In the genomic region with DNA sequence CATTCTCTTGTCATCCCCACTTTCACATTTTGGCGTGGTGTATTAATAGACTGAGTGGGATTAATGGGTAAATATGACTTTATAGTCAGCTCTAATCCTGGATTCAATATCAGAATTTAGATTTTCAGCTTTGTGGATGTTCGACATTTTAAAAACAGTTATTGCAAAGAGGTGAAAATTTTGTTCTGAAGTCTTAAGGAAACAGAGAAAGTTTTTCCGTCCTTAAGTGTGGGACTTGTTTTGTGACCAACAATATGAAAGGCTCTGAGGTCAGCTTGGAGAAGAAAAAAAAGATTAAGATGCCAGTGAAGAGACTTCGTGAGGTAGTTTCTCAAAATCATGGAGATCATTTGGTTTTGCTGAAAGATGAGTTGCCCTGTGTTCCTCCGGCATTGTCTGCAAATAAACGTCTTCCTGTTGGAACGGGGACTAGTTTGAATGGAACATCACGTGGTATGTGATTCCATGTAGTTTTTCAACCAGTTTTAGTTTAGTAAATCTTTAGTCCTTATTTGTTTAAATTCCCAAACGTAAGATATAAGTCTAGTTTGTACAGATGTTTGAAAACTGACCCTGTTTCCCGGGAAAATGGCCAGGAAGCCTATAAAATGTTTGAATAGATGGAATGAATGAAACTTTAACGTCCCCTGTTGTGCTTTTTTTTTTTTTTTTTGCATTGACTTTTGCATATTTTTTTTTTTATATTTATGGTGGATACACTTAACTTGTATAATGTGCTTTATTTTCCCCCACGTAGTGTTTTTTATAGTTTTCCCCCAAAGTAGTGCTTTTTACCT, we compare ENCODE assay signal across 8 cellular contexts. TPM values are rescaled to one million over a fixed set of nuclear protein-coding genes. Genes with fewer than 3 reads are reported as not detected.
DNase-seq lines count a peak whose midpoint lies in the region; ATAC-seq, FAIRE-seq and TF ChIP-seq lines count a peak whose summit lies in the region.

No MANE protein-coding gene starts in this region.

- no peaks in the 10 kb centered on the region for H3K9me3 Mint-ChIP-seq in activated naive CD8-positive, alpha-beta T cell (ENCODE audit: low read depth)
- H3K9me3 Mint-ChIP-seq in progenitor cell of endocrine pancreas (ENCODE audit: low read depth), result no peaks in the 10 kb centered on the region

- DNase-seq in AG20443 (ENCODE audit: low spot score), result peak; percentile 43
- no peak for DNase-seq in GM19239 (ENCODE audit: insufficient read length, low spot score)
- DNase-seq in NCI-H2227 treated with DMSO at 0.1 percent for 48 hours (lab: John Stamatoyannopoulos, UW), result peak; percentile 39
- no peak for DNase-seq in heart right ventricle
- no peak for DNase-seq in progenitor cell of endocrine pancreas (ENCODE audit: low spot score, unreplicated experiment)

- H3K36me3 Mint-ChIP-seq in activated naive CD8-positive, alpha-beta T cell, result peaks cover 8% of the 10 kb centered on the region
- no peaks in the 10 kb centered on the region for H3K36me3 Mint-ChIP-seq in progenitor cell of endocrine pancreas (ENCODE audit: insufficient read depth)

- peaks cover 0 to 41% (median 23%) of the 10 kb centered on the region in 9 donors for H3K4me1 ChIP-seq in heart right ventricle

- H3K4me3 ChIP-seq in heart right ventricle, result peak overlapping the region; percentile 75 to 96 (median 81)

- H3K4me1 Mint-ChIP-seq in activated naive CD8-positive, alpha-beta T cell (ENCODE audit: low read depth), result peaks cover 53% of the 10 kb centered on the region
- peaks cover 15% of the 10 kb centered on the region for H3K4me1 Mint-ChIP-seq in progenitor cell of endocrine pancreas (ENCODE audit: low read depth)

- H3K36me3 ChIP-seq in heart right ventricle, result peaks cover 0 to 46% (median 13%) of the 10 kb centered on the region in 9 donors

- H3K27me3 Mint-ChIP-seq in activated naive CD8-positive, alpha-beta T cell, result no peaks in the 10 kb centered on the region
- H3K27me3 Mint-ChIP-seq in progenitor cell of endocrine pancreas, result no peaks in the 10 kb centered on the region

- H3K4me3 Mint-ChIP-seq in activated naive CD8-positive, alpha-beta T cell, result peak overlapping the region; percentile 93
- H3K4me3 Mint-ChIP-seq in progenitor cell of endocrine pancreas (ENCODE audit: low read depth), result peak overlapping the region; percentile 92

- H3K9me3 ChIP-seq in heart right ventricle, result no peaks in the 10 kb centered on the region

- intact Hi-C loops in heart right ventricle (cut with DNase I), result loop anchor here in 1 of 10 donors (10.0 kb wide), 1 partner anchor 827 kb away; no protein-coding TSS in a partner anchor

- peak; percentile 52 for FAIRE-seq in GM19239 (lab: Jason Lieb, UNC)

- H3K27ac ChIP-seq in heart right ventricle, result peak overlapping the region; percentile 64 to 99 (median 91)

- ATAC-seq in heart right ventricle (peak in 4 of 8 donors; percentile 43 to 56 (median 46)), HG03378 (IDR thresholded peaks at IDR 0.05; ENCODE audit: unreplicated experiment) (no peak), HG03439 (IDR thresholded peaks at IDR 0.05; ENCODE audit: unreplicated experiment) (no peak)

- H3K27me3 ChIP-seq in heart right ventricle, result no peaks in the 10 kb centered on the region

- H3K27ac Mint-ChIP-seq in activated naive CD8-positive, alpha-beta T cell, result peak overlapping the region; percentile 95
- H3K27ac Mint-ChIP-seq in progenitor cell of endocrine pancreas, result peak overlapping the region; percentile 98

- 1% methylated on average over 12 of the region's 12 CpGs for WGBS in heart right ventricle, 2 donors

- no peak for TF ChIP-seq CTCF in heart right ventricle (IDR thresholded peaks at IDR 0.05)
- TF ChIP-seq CTCF in progenitor cell of endocrine pancreas (IDR thresholded peaks at IDR 0.05; ENCODE audit: unreplicated experiment), result no peak

RNA-seq across cellular contexts. Expression of a gene that starts 0.7 kb away (rescaled TPM):
- 10 to 100 TPM in 9 of 10 donors, 1 to 10 TPM in 1; 8.0 to 15.9 (median 12.4) TPM for total RNA-seq in heart right ventricle
- polyA plus RNA-seq in heart right ventricle, result 1 to 10 TPM; 3.8 to 6.3 TPM
- 17.7 and 19.8 TPM in 2 replicates for total RNA-seq in progenitor cell of endocrine pancreas

RNA-seq across cellular contexts. Expression of a gene that starts 0.9 kb away (rescaled TPM):
- total RNA-seq in heart right ventricle, result 10 to 100 TPM; 24.6 to 39.3 (median 26.3) TPM
- 10 to 100 TPM; 23.8 to 46.9 TPM for polyA plus RNA-seq in heart right ventricle
- total RNA-seq in progenitor cell of endocrine pancreas, result 34.1 and 37.9 TPM in 2 replicates

RNA-seq across cellular contexts. Expression of a gene that starts 32.5 kb away (rescaled TPM):
- not detected for total RNA-seq in heart right ventricle
- polyA plus RNA-seq in heart right ventricle, result not detected
- total RNA-seq in progenitor cell of endocrine pancreas, result 0.55 TPM in 1 of 2 replicates, not detected in the other

Comparison
In these comparisons a context has a peak if more than half of its experiments do, and no peak if none do; other contexts are left out.
1. DNase-seq: peak in AG20443 (single experiment) and NCI-H2227 treated with DMSO at 0.1 percent for 48 hours (single experiment); none in GM19239 (single experiment), heart right ventricle (0 of 2) and progenitor cell of endocrine pancreas (single experiment).